In the genomic region with DNA sequence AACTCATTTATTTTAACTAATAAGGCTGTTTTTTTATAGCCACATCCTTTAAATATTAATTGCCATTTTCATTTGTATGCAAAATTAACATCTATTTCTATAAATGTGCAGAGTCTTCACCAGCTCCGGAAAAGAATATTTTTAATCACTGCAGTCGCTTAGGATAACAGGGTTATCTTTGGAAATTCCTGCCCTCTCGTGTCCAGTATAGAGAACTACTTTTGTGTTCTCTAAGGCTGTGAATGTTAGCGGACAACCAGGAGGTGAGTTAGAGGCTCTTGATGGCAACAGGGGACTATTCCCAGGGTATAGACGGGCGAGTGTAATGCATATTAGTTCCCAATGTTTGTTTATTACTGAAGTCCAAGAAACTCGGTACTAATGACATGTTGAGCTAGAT, we compare ENCODE assay signal across 2 cellular contexts.
TF ChIP-seq lines count a peak whose summit lies in the region.

No MANE protein-coding gene starts in this region.

TF ChIP-seq in K562, 482 proteins besides CTCF, POLR2A, EP300 and RAD21 (continued from another document):
- TF ChIP-seq ZNF217 (CRISPR knock-in tag; IDR thresholded peaks at IDR 0.05) (no peak), NBN (IDR thresholded peaks at IDR 0.05; ENCODE audit: low read depth) (no peak), ZNF57 (CRISPR knock-in tag; IDR thresholded peaks at IDR 0.05) (no peak), ZNF134 (CRISPR knock-in tag; conservative IDR thresholded peaks at IDR 0.05) (no peak), SETDB1 (IDR thresholded peaks at IDR 0.05; ENCODE audit: low read length) (no peak), KAT7 (CRISPR knock-in tag; IDR thresholded peaks at IDR 0.05; ENCODE audit: borderline replicate concordance) (no peak)
- TF ChIP-seq, protein P1, sequence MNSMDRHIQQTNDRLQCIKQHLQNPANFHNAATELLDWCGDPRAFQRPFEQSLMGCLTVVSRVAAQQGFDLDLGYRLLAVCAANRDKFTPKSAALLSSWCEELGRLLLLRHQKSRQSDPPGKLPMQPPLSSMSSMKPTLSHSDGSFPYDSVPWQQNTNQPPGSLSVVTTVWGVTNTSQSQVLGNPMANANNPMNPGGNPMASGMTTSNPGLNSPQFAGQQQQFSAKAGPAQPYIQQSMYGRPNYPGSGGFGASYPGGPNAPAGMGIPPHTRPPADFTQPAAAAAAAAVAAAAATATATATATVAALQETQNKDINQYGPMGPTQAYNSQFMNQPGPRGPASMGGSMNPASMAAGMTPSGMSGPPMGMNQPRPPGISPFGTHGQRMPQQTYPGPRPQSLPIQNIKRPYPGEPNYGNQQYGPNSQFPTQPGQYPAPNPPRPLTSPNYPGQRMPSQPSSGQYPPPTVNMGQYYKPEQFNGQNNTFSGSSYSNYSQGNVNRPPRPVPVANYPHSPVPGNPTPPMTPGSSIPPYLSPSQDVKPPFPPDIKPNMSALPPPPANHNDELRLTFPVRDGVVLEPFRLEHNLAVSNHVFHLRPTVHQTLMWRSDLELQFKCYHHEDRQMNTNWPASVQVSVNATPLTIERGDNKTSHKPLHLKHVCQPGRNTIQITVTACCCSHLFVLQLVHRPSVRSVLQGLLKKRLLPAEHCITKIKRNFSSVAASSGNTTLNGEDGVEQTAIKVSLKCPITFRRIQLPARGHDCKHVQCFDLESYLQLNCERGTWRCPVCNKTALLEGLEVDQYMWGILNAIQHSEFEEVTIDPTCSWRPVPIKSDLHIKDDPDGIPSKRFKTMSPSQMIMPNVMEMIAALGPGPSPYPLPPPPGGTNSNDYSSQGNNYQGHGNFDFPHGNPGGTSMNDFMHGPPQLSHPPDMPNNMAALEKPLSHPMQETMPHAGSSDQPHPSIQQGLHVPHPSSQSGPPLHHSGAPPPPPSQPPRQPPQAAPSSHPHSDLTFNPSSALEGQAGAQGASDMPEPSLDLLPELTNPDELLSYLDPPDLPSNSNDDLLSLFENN (IDR thresholded peaks at IDR 0.05; ENCODE audit: low read depth in 2 of 2, low read length in 2 of 2) = no peak

TF ChIP-seq in liver, 16 proteins besides CTCF, POLR2A, EP300 and RAD21:
- TF ChIP-seq, protein P2, sequence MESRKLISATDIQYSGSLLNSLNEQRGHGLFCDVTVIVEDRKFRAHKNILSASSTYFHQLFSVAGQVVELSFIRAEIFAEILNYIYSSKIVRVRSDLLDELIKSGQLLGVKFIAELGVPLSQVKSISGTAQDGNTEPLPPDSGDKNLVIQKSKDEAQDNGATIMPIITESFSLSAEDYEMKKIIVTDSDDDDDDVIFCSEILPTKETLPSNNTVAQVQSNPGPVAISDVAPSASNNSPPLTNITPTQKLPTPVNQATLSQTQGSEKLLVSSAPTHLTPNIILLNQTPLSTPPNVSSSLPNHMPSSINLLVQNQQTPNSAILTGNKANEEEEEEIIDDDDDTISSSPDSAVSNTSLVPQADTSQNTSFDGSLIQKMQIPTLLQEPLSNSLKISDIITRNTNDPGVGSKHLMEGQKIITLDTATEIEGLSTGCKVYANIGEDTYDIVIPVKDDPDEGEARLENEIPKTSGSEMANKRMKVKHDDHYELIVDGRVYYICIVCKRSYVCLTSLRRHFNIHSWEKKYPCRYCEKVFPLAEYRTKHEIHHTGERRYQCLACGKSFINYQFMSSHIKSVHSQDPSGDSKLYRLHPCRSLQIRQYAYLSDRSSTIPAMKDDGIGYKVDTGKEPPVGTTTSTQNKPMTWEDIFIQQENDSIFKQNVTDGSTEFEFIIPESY (IDR thresholded peaks at IDR 0.05) = no peak
